ENCODE assay signal across 30 cellular contexts in genomic region chr10:68603766-68604165, GRCh38.
"Had no signal": no experiment of that assay in that cellular context is flagged by ENCODE, and none has a peak within 500 bp of the region (broad histone marks: within the 10 kb centered on the region; RNA-seq: fewer than 3 reads in every experiment).

No MANE protein-coding gene starts in this region.

- H3K4me3 Mint-ChIP-seq: activated CD4-positive, alpha-beta memory T cell treated with anti-CD3 and anti-CD28 coated beads, Interleukin-2, amount 10 ng/mL, durations not matched to agents 7 days and 5 days; activated CD4-positive, alpha-beta T cell treated with anti-CD3 and anti-CD28 coated beads for 36 hours; activated naive CD8-positive, alpha-beta T cell treated with anti-CD3 and anti-CD28 coated beads, Interleukin-2, amount 10 ng/mL, durations not matched to agents 7 days and 5 days; T-cell had no signal

- H3K4me3 ChIP-seq: adrenal gland, breast epithelium, SK-N-MC had no signal

- DNase-seq: activated CD4-positive, alpha-beta memory T cell treated with anti-CD3 and anti-CD28 coated beads, Interleukin-2, amount 10 ng/mL, durations not matched to agents 7 days and 5 days; activated CD4-positive, alpha-beta T cell treated with anti-CD3 and anti-CD28 coated beads for 36 hours; activated CD4-positive, alpha-beta T cell treated with anti-CD3 and anti-CD28 coated beads, Interleukin-2, amount 50 U/mL, for 1 hour; activated CD4-positive, CD25-positive, alpha-beta regulatory T cell; activated CD8-positive, alpha-beta memory T cell treated with anti-CD3 and anti-CD28 coated beads, Interleukin-2, amount 50 U/mL, for 48 hours; activated naive CD4-positive, alpha-beta T cell treated with anti-CD3 and anti-CD28 coated beads, Interleukin-2, amount 50 U/mL, for 16 hours; activated naive CD8-positive, alpha-beta T cell treated with anti-CD3 and anti-CD28 coated beads, Interleukin-2, amount 10 ng/mL, durations not matched to agents 7 days and 5 days; activated T-cell treated with anti-CD3 and anti-CD28 coated beads, Interleukin-2, amount 50 U/mL, for 1 hour; adrenal gland; anterior cingulate cortex; central memory CD4-positive, alpha-beta T cell; KG1; NCI-H1105; NCI-H1436; NCI-H1694 treated with DMSO at 0.1 percent for 48 hours; NCI-H2029 treated with DMSO at 0.1 percent for 48 hours; NCI-H345; NCI-H510A treated with DMSO at 0.1 percent for 48 hours; NCI-H69; NK-92 treated with Interleukin-12 subunit alpha and Interleukin-12 subunit beta, amount 100 ng/mL, for 24 hours; OCI-M1; RPMI8226; T-cell; T-helper 2 cell; T1000 had no signal

- H3K27ac Mint-ChIP-seq: activated CD4-positive, alpha-beta memory T cell treated with anti-CD3 and anti-CD28 coated beads, Interleukin-2, amount 10 ng/mL, durations not matched to agents 7 days and 5 days; activated CD4-positive, alpha-beta T cell treated with anti-CD3 and anti-CD28 coated beads for 36 hours; activated naive CD8-positive, alpha-beta T cell treated with anti-CD3 and anti-CD28 coated beads, Interleukin-2, amount 10 ng/mL, durations not matched to agents 7 days and 5 days; T-cell had no signal

- H3K9me3 Mint-ChIP-seq: activated CD4-positive, alpha-beta memory T cell treated with anti-CD3 and anti-CD28 coated beads, Interleukin-2, amount 10 ng/mL, durations not matched to agents 7 days and 5 days; activated naive CD8-positive, alpha-beta T cell treated with anti-CD3 and anti-CD28 coated beads, Interleukin-2, amount 10 ng/mL, durations not matched to agents 7 days and 5 days; T-cell had no signal

- H3K4me1 ChIP-seq: breast epithelium had no signal

- H3K9me3 ChIP-seq: adrenal gland, breast epithelium had no signal

- ATAC-seq: activated CD4-positive, alpha-beta T cell treated with anti-CD3 and anti-CD28 coated beads for 36 hours; Panc1; Right ventricle myocardium inferior; T-cell had no signal

- FAIRE-seq: TTC549 had no signal

- H3K27me3 ChIP-seq: adrenal gland, breast epithelium had no signal

- H3K27ac ChIP-seq: adrenal gland, breast epithelium, SK-N-MC had no signal

- H3K27me3 Mint-ChIP-seq: activated CD4-positive, alpha-beta memory T cell treated with anti-CD3 and anti-CD28 coated beads, Interleukin-2, amount 10 ng/mL, durations not matched to agents 7 days and 5 days; activated CD4-positive, alpha-beta T cell treated with anti-CD3 and anti-CD28 coated beads for 36 hours; activated naive CD8-positive, alpha-beta T cell treated with anti-CD3 and anti-CD28 coated beads, Interleukin-2, amount 10 ng/mL, durations not matched to agents 7 days and 5 days; T-cell had no signal

- H3K36me3 ChIP-seq: adrenal gland, breast epithelium had no signal
